ENCODE assay signal across 8 cellular contexts in the genomic region with DNA sequence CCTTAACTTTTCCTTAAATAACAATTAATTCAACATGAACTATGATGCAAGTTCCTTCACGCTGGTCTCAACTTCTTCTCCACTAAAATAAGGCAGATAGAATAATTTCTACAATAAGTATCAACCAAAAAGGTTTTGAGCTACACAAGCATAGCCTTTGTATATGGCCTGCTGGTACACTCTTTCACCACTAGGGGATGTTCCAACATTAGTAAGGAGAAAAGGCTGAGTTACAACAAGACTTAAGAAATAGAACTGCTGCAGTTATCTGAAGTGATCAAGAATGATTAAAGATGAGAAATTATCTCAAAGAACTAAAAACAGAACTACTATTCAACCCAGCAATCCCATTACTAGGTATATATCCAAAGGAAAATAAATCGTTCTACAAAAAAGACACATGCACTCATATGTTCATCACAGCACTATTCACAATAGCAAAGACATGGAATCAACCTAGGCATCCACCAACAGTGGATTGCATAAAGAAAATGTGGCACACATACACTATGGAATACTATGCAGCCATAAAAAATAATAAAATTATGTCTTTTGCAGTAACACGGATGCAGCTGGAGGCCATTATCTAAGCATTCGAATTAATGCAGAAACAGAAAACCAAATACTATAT. TPM values are rescaled to one million over a fixed set of nuclear protein-coding genes. Genes with fewer than 3 reads are reported as not detected.
DNase-seq lines count a peak whose midpoint lies in the region; ATAC-seq and TF ChIP-seq lines count a peak whose summit lies in the region.

No MANE protein-coding gene starts in this region.

- H3K27me3 ChIP-seq in Caco-2 (replicated peaks; ENCODE audit: control insufficient read depth, insufficient read depth, low read length) (no peaks in the 10 kb centered on the region), brain microvascular endothelial cell (replicated peaks) (no peaks in the 10 kb centered on the region), kidney epithelial cell (ENCODE audit: control insufficient read depth, insufficient read depth, low read length) (no peaks in the 10 kb centered on the region), suprapubic skin (no peaks in the 10 kb centered on the region)

- H3K27ac ChIP-seq in brain microvascular endothelial cell (no peak overlapping the region), suprapubic skin (no peak overlapping the region)

- 74% methylated on average over 4 of the region's 4 CpGs for WGBS in suprapubic skin

- no peaks in the 10 kb centered on the region for H3K4me1 Mint-ChIP-seq in Caco-2 (ENCODE audit: low read depth, unreplicated experiment)

- in situ Hi-C loops in brain microvascular endothelial cell (cut with HindIII; ENCODE audit: low pct_ligation_motif_present, low sequenced_read_pairs) = no loop called here

- DNase-seq in Caco-2 (peak in 1 of 2 experiments; percentile 55), NCI-H774 (lab: John Stamatoyannopoulos, UW) (peak; percentile 82), brain microvascular endothelial cell (peak; percentile 63), kidney epithelial cell (ENCODE audit: low read depth) (no peak), suprapubic skin (ENCODE audit: low spot score in 2 of 2) (no peak), NCI-H1048 (lab: John Stamatoyannopoulos, UW) (no peak)

- H3K4me3 ChIP-seq in Caco-2 (ENCODE audit: low read depth, low read length) = no peak overlapping the region
- H3K4me3 ChIP-seq in brain microvascular endothelial cell (ENCODE audit: low read depth, low read length) = no peak overlapping the region
- H3K4me3 ChIP-seq in kidney epithelial cell (ENCODE audit: low read depth, low read length) = no peak overlapping the region
- H3K4me3 ChIP-seq in suprapubic skin = no peak overlapping the region

- no peak for TF ChIP-seq POLR2A in suprapubic skin (IDR thresholded peaks at IDR 0.05)

- H3K9me3 Mint-ChIP-seq in Caco-2 (ENCODE audit: unreplicated experiment) = no peaks in the 10 kb centered on the region

- POLR2A ChIA-PET in Caco-2 (lab: Charles Lee) = interaction anchor here (0.7 to 1.0 kb wide), 3 partner anchors 101 to 113 kb away, joined by 3 read pairs; no protein-coding TSS in a partner anchor

- no peaks in the 10 kb centered on the region for H3K27me3 Mint-ChIP-seq in Caco-2 (ENCODE audit: insufficient read depth, unreplicated experiment)

- CTCF ChIA-PET in Caco-2 (lab: Charles Lee) = interaction anchor here (0.6 to 2.4 kb wide), 19 partner anchors 9 to 132 kb away, joined by 3 to 46 read pairs (median 4); no protein-coding TSS in a partner anchor

- ATAC-seq in GM18907 (IDR thresholded peaks at IDR 0.05; ENCODE audit: unreplicated experiment) (peak; percentile 77), HG03378 (IDR thresholded peaks at IDR 0.05; ENCODE audit: unreplicated experiment) (peak; percentile 75)

- H3K36me3 ChIP-seq in Caco-2 (ENCODE audit: control insufficient read depth, insufficient read depth, low read length) (no peaks in the 10 kb centered on the region; the same call in 1 of the 2 replicates), brain microvascular endothelial cell (replicated peaks) (peaks cover 6% of the 10 kb centered on the region), kidney epithelial cell (ENCODE audit: control insufficient read depth, insufficient read depth, low read length) (no peaks in the 10 kb centered on the region), suprapubic skin (no peaks in the 10 kb centered on the region)

- no peak overlapping the region for H3K27ac Mint-ChIP-seq in Caco-2 (ENCODE audit: unreplicated experiment)

- H3K4me3 Mint-ChIP-seq in Caco-2 (ENCODE audit: unreplicated experiment) = no peak overlapping the region

- H3K36me3 Mint-ChIP-seq in Caco-2 (ENCODE audit: insufficient read depth, unreplicated experiment) = peaks cover 11% of the 10 kb centered on the region

- no peak for TF ChIP-seq EP300 in suprapubic skin (IDR thresholded peaks at IDR 0.05)

- BruUV-seq in Caco-2 (replicated peaks; lab: Mats Ljungman, UMichigan) = no TSS peak

- H3K9me3 ChIP-seq in Caco-2 (no peaks in the 10 kb centered on the region), suprapubic skin (no peaks in the 10 kb centered on the region)

- H3K4me1 ChIP-seq in Caco-2 (peaks cover 7% of the 10 kb centered on the region), suprapubic skin (peaks cover 12% of the 10 kb centered on the region)

- peak; percentile 86 to 97 for TF ChIP-seq CTCF in Caco-2 (IDR thresholded peaks at IDR 0.05; ENCODE audit: insufficient read depth in 1 of 2, low read depth in 1 of 2, low read length in 1 of 2, severe bottlenecking in 1 of 2, unreplicated experiment in 1 of 2)
- TF ChIP-seq CTCF in brain microvascular endothelial cell (IDR thresholded peaks at IDR 0.05; ENCODE audit: low read depth, low read length, missing control alignments) = peak; percentile 83
- peak; percentile 98 for TF ChIP-seq CTCF in kidney epithelial cell (IDR thresholded peaks at IDR 0.05; ENCODE audit: insufficient read depth, low read length, poor library complexity, severe bottlenecking)
- peak; percentile 89 to 98 for TF ChIP-seq CTCF in suprapubic skin (IDR thresholded peaks at IDR 0.05)

- intact Hi-C loops in Caco-2 (cut with micrococcal nuclease; ENCODE audit: unreplicated experiment) = loop anchor here (1.0 kb wide), 3 partner anchors 48 to 122 kb away; no protein-coding TSS in a partner anchor

RNA-seq across cellular contexts. Expression of gene ATP13A3, which starts 14.4 kb away (rescaled TPM):
- total RNA-seq in Caco-2 (2022) (181 and 183 TPM in 2 replicates), kidney epithelial cell (273 and 324 TPM in 2 replicates), suprapubic skin (10 to 100 TPM; 49.3 to 76.0 (median 64.0) TPM)

Comparison
In these comparisons a context has a peak if more than half of its experiments do, and no peak if none do; other contexts are left out.
1. DNase-seq: peak in NCI-H774 (single experiment) and brain microvascular endothelial cell (single experiment); none in kidney epithelial cell (single experiment), suprapubic skin (0 of 2) and NCI-H1048 (single experiment).
2. Peak in every context shown above with its lines, with median percentiles within 50 percentile points of each other: CTCF ChIP-seq.